Comparison of ENCODE assay signal across 1 cellular context in the genomic region with DNA sequence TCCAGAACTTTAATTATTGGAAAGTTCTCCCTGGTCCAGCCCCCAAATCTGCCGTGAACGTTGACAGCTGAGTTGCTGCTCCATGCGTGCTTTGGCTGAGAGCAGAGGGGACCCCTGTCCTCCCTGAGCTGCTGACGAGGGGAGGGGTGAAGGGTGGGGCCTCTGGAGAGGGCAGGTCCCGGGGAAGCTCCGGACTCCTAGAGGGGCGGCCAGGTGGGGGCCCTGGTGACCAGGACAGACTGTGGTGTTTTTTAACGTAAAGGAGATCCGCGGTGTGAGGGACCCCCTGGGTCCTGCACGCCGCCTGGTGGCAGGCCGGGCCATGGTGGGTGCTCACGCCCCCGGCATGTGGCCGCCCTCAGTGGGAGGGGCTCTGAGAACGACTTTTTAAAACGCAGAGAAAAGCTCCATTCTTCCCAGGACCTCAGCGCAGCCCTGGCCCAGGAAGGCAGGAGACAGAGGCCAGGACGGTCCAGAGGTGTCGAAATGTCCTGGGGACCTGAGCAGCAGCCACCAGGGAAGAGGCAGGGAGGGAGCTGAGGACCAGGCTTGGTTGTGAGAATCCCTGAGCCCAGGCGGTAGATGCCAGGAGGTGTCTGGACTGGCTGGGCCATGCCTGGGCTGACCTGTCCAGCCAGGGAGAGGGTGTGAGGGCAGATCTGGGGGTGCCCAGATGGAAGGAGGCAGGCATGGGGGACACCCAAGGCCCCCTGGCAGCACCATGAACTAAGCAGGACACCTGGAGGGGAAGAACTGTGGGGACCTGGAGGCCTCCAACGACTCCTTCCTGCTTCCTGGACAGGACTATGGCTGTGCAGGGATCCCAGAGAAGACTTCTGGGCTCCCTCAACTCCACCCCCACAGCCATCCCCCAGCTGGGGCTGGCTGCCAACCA.
TF ChIP-seq lines count a peak whose summit lies in the region.

A gene (plus strand): TSS at position 410 of the 895 bp plus-strand sequence. CDS start 397 bp downstream, at position 807.

TF ChIP-seq in K562, 482 proteins besides CTCF, POLR2A, EP300 and RAD21 (continued from another document and continues in another):
- 0 out of 2 replicates have a peak, but pooled peaks have one; percentile 50 for TF ChIP-seq RB1 (IDR thresholded peaks at IDR 0.05; ENCODE audit: low read depth)
- TF ChIP-seq, protein P1, sequence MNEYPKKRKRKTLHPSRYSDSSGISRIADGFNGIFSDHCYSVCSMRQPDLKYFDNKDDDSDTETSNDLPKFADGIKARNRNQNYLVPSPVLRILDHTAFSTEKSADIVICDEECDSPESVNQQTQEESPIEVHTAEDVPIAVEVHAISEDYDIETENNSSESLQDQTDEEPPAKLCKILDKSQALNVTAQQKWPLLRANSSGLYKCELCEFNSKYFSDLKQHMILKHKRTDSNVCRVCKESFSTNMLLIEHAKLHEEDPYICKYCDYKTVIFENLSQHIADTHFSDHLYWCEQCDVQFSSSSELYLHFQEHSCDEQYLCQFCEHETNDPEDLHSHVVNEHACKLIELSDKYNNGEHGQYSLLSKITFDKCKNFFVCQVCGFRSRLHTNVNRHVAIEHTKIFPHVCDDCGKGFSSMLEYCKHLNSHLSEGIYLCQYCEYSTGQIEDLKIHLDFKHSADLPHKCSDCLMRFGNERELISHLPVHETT (CRISPR knock-in tag; conservative IDR thresholded peaks at IDR 0.05 in 1 of 2, IDR thresholded peaks at IDR 0.05 in 1 of 2): no peak
- TF ChIP-seq FOXP1 (CRISPR knock-in tag; IDR thresholded peaks at IDR 0.05): no peak
- TF ChIP-seq, protein P2, sequence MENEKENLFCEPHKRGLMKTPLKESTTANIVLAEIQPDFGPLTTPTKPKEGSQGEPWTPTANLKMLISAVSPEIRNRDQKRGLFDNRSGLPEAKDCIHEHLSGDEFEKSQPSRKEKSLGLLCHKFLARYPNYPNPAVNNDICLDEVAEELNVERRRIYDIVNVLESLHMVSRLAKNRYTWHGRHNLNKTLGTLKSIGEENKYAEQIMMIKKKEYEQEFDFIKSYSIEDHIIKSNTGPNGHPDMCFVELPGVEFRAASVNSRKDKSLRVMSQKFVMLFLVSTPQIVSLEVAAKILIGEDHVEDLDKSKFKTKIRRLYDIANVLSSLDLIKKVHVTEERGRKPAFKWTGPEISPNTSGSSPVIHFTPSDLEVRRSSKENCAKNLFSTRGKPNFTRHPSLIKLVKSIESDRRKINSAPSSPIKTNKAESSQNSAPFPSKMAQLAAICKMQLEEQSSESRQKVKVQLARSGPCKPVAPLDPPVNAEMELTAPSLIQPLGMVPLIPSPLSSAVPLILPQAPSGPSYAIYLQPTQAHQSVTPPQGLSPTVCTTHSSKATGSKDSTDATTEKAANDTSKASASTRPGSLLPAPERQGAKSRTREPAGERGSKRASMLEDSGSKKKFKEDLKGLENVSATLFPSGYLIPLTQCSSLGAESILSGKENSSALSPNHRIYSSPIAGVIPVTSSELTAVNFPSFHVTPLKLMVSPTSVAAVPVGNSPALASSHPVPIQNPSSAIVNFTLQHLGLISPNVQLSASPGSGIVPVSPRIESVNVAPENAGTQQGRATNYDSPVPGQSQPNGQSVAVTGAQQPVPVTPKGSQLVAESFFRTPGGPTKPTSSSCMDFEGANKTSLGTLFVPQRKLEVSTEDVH (IDR thresholded peaks at IDR 0.05; ENCODE audit: low read depth, partially characterized antibody): no peak
- no peak for TF ChIP-seq ELF2 (CRISPR knock-in tag; IDR thresholded peaks at IDR 0.05)
- peak; percentile 60 for TF ChIP-seq RBFOX2 (IDR thresholded peaks at IDR 0.05; ENCODE audit: low read depth, low read length)
- TF ChIP-seq SMAD1 (IDR thresholded peaks at IDR 0.05; ENCODE audit: low read depth, low read length, partially characterized antibody): peak; percentile 44
- no peak for TF ChIP-seq ELF4 (CRISPR knock-in tag; IDR thresholded peaks at IDR 0.05)
- TF ChIP-seq, protein P3, sequence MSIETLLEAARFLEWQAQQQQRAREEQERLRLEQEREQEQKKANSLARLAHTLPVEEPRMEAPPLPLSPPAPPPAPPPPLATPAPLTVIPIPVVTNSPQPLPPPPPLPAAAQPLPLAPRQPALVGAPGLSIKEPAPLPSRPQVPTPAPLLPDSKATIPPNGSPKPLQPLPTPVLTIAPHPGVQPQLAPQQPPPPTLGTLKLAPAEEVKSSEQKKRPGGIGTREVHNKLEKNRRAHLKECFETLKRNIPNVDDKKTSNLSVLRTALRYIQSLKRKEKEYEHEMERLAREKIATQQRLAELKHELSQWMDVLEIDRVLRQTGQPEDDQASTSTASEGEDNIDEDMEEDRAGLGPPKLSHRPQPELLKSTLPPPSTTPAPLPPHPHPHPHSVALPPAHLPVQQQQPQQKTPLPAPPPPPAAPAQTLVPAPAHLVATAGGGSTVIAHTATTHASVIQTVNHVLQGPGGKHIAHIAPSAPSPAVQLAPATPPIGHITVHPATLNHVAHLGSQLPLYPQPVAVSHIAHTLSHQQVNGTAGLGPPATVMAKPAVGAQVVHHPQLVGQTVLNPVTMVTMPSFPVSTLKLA (conservative IDR thresholded peaks at IDR 0.05): peak; percentile 52 to 71
- TF ChIP-seq, protein P4, sequence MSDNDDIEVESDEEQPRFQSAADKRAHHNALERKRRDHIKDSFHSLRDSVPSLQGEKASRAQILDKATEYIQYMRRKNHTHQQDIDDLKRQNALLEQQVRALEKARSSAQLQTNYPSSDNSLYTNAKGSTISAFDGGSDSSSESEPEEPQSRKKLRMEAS (CRISPR knock-in tag; IDR thresholded peaks at IDR 0.05): peak; percentile 66
- TF ChIP-seq, protein P5, sequence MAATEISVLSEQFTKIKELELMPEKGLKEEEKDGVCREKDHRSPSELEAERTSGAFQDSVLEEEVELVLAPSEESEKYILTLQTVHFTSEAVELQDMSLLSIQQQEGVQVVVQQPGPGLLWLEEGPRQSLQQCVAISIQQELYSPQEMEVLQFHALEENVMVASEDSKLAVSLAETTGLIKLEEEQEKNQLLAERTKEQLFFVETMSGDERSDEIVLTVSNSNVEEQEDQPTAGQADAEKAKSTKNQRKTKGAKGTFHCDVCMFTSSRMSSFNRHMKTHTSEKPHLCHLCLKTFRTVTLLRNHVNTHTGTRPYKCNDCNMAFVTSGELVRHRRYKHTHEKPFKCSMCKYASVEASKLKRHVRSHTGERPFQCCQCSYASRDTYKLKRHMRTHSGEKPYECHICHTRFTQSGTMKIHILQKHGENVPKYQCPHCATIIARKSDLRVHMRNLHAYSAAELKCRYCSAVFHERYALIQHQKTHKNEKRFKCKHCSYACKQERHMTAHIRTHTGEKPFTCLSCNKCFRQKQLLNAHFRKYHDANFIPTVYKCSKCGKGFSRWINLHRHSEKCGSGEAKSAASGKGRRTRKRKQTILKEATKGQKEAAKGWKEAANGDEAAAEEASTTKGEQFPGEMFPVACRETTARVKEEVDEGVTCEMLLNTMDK (IDR thresholded peaks at IDR 0.05; ENCODE audit: borderline replicate concordance, insufficient read depth, low read depth, low read length, poor library complexity, severe bottlenecking): peak; percentile 49
- TF ChIP-seq FOXK1 (CRISPR knock-in tag; IDR thresholded peaks at IDR 0.05; ENCODE audit: borderline replicate concordance): no peak
- TF ChIP-seq ZC3H11A (IDR thresholded peaks at IDR 0.05; ENCODE audit: low read depth, low read length): no peak
- no peak for TF ChIP-seq SIX5 (IDR thresholded peaks at IDR 0.05; ENCODE audit: borderline replicate concordance in 1 of 2, insufficient read depth in 1 of 2, low read depth in 1 of 2, low read length in 2 of 2)
- 0 out of 2 replicates have a peak, but pooled peaks have one; percentile 17 for TF ChIP-seq TOE1 (IDR thresholded peaks at IDR 0.05; ENCODE audit: borderline replicate concordance)
- TF ChIP-seq TOE1 (CRISPR knock-in tag; IDR thresholded peaks at IDR 0.05; ENCODE audit: borderline replicate concordance, low read depth): no peak
- TF ChIP-seq ZNF436 (CRISPR knock-in tag; IDR thresholded peaks at IDR 0.05): no peak
- TF ChIP-seq, protein P6, sequence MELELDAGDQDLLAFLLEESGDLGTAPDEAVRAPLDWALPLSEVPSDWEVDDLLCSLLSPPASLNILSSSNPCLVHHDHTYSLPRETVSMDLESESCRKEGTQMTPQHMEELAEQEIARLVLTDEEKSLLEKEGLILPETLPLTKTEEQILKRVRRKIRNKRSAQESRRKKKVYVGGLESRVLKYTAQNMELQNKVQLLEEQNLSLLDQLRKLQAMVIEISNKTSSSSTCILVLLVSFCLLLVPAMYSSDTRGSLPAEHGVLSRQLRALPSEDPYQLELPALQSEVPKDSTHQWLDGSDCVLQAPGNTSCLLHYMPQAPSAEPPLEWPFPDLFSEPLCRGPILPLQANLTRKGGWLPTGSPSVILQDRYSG (tag; conservative IDR thresholded peaks at IDR 0.05; ENCODE audit: low read depth): no peak
- no peak for TF ChIP-seq SNRNP70 (optimal IDR thresholded peaks at IDR 0.05; ENCODE audit: low read depth, low read length)
- peak; percentile 70; the same call in 1 of the 2 replicates for TF ChIP-seq GATAD2B (IDR thresholded peaks at IDR 0.05; ENCODE audit: borderline replicate concordance)
- TF ChIP-seq, protein P7, sequence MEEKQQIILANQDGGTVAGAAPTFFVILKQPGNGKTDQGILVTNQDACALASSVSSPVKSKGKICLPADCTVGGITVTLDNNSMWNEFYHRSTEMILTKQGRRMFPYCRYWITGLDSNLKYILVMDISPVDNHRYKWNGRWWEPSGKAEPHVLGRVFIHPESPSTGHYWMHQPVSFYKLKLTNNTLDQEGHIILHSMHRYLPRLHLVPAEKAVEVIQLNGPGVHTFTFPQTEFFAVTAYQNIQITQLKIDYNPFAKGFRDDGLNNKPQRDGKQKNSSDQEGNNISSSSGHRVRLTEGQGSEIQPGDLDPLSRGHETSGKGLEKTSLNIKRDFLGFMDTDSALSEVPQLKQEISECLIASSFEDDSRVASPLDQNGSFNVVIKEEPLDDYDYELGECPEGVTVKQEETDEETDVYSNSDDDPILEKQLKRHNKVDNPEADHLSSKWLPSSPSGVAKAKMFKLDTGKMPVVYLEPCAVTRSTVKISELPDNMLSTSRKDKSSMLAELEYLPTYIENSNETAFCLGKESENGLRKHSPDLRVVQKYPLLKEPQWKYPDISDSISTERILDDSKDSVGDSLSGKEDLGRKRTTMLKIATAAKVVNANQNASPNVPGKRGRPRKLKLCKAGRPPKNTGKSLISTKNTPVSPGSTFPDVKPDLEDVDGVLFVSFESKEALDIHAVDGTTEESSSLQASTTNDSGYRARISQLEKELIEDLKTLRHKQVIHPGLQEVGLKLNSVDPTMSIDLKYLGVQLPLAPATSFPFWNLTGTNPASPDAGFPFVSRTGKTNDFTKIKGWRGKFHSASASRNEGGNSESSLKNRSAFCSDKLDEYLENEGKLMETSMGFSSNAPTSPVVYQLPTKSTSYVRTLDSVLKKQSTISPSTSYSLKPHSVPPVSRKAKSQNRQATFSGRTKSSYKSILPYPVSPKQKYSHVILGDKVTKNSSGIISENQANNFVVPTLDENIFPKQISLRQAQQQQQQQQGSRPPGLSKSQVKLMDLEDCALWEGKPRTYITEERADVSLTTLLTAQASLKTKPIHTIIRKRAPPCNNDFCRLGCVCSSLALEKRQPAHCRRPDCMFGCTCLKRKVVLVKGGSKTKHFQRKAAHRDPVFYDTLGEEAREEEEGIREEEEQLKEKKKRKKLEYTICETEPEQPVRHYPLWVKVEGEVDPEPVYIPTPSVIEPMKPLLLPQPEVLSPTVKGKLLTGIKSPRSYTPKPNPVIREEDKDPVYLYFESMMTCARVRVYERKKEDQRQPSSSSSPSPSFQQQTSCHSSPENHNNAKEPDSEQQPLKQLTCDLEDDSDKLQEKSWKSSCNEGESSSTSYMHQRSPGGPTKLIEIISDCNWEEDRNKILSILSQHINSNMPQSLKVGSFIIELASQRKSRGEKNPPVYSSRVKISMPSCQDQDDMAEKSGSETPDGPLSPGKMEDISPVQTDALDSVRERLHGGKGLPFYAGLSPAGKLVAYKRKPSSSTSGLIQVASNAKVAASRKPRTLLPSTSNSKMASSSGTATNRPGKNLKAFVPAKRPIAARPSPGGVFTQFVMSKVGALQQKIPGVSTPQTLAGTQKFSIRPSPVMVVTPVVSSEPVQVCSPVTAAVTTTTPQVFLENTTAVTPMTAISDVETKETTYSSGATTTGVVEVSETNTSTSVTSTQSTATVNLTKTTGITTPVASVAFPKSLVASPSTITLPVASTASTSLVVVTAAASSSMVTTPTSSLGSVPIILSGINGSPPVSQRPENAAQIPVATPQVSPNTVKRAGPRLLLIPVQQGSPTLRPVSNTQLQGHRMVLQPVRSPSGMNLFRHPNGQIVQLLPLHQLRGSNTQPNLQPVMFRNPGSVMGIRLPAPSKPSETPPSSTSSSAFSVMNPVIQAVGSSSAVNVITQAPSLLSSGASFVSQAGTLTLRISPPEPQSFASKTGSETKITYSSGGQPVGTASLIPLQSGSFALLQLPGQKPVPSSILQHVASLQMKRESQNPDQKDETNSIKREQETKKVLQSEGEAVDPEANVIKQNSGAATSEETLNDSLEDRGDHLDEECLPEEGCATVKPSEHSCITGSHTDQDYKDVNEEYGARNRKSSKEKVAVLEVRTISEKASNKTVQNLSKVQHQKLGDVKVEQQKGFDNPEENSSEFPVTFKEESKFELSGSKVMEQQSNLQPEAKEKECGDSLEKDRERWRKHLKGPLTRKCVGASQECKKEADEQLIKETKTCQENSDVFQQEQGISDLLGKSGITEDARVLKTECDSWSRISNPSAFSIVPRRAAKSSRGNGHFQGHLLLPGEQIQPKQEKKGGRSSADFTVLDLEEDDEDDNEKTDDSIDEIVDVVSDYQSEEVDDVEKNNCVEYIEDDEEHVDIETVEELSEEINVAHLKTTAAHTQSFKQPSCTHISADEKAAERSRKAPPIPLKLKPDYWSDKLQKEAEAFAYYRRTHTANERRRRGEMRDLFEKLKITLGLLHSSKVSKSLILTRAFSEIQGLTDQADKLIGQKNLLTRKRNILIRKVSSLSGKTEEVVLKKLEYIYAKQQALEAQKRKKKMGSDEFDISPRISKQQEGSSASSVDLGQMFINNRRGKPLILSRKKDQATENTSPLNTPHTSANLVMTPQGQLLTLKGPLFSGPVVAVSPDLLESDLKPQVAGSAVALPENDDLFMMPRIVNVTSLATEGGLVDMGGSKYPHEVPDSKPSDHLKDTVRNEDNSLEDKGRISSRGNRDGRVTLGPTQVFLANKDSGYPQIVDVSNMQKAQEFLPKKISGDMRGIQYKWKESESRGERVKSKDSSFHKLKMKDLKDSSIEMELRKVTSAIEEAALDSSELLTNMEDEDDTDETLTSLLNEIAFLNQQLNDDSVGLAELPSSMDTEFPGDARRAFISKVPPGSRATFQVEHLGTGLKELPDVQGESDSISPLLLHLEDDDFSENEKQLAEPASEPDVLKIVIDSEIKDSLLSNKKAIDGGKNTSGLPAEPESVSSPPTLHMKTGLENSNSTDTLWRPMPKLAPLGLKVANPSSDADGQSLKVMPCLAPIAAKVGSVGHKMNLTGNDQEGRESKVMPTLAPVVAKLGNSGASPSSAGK (IDR thresholded peaks at IDR 0.05): peak; percentile 77
- TF ChIP-seq TEAD2 (tag; IDR thresholded peaks at IDR 0.05): no peak
- no peak for TF ChIP-seq ARID2 (IDR thresholded peaks at IDR 0.05)
- TF ChIP-seq KDM5B (IDR thresholded peaks at IDR 0.05; ENCODE audit: insufficient replicate concordance, low read depth, low read length): no peak
- TF ChIP-seq ZBTB17 (CRISPR knock-in tag; IDR thresholded peaks at IDR 0.05): no peak
- no peak for TF ChIP-seq ZNF124 (CRISPR knock-in tag; IDR thresholded peaks at IDR 0.05)
- TF ChIP-seq JUND (IDR thresholded peaks at IDR 0.05; ENCODE audit: borderline replicate concordance, low read depth, low read length): 0 out of 2 replicates have a peak, but pooled peaks have one; percentile 4
- TF ChIP-seq JUND (tag; IDR thresholded peaks at IDR 0.05; ENCODE audit: borderline replicate concordance, low read depth, low read length): no peak
- no peak for TF ChIP-seq ZNF707 (CRISPR knock-in tag; conservative IDR thresholded peaks at IDR 0.05)
- TF ChIP-seq, protein P8, sequence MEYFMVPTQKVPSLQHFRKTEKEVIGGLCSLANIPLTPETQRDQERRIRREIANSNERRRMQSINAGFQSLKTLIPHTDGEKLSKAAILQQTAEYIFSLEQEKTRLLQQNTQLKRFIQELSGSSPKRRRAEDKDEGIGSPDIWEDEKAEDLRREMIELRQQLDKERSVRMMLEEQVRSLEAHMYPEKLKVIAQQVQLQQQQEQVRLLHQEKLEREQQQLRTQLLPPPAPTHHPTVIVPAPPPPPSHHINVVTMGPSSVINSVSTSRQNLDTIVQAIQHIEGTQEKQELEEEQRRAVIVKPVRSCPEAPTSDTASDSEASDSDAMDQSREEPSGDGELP (CRISPR knock-in tag; IDR thresholded peaks at IDR 0.05; ENCODE audit: borderline replicate concordance): peak; percentile 7; the same call in 1 of the 2 replicates
